28 cellular contexts compared by ENCODE assay signal in genomic region chr13:66443926-66444325, GRCh38.
"Had no signal": no experiment of that assay in that cellular context is flagged by ENCODE, and none has a peak within 500 bp of the region (broad histone marks: within the 10 kb centered on the region; RNA-seq: fewer than 3 reads in every experiment).

No MANE protein-coding gene starts in this region.

- H3K4me3 ChIP-seq: adrenal gland, body of pancreas, breast epithelium, PC-9 had no signal

- H2AFZ ChIP-seq: PC-9 had no signal

- H3K9ac ChIP-seq: KMS-11 had no signal

- ATAC-seq: activated CD8-positive, alpha-beta T cell treated with anti-CD3 and anti-CD28 coated beads, Interleukin-2, amount 10 ng/mL, durations not matched to agents 7 days and 5 days; activated naive CD4-positive, alpha-beta T cell treated with anti-CD3 and anti-CD28 coated beads, Interleukin-2, amount 50 U/mL, for 72 hours; body of pancreas; Right ventricle myocardium inferior had no signal

- H3K27me3 ChIP-seq: adrenal gland, body of pancreas, breast epithelium had no signal

- DNase-seq: activated CD4-positive, alpha-beta T cell treated with anti-CD3 and anti-CD28 coated beads, Interleukin-2, amount 10 ng/mL, durations not matched to agents 24 days and 14 days; activated CD4-positive, alpha-beta T cell treated with anti-CD3 and anti-CD28 coated beads, Interleukin-2, amount 50 U/mL, for 48 hours; activated CD8-positive, alpha-beta T cell treated with anti-CD3 and anti-CD28 coated beads, Interleukin-2, amount 10 ng/mL, durations not matched to agents 7 days and 5 days; activated gamma-delta T cell; activated naive CD4-positive, alpha-beta T cell treated with anti-CD3 and anti-CD28 coated beads for 36 hours; activated T-cell treated with anti-CD3 and anti-CD28 coated beads, Interleukin-2, amount 50 U/mL, for 24 hours; adrenal gland; body of pancreas; cerebellar nuclear complex; MM.1S; MV-4-11; NCI-H1092; NCI-H146; NCI-H187; NCI-H2029 treated with DMSO at 0.1 percent for 48 hours; NCI-H2107; NCI-H2171; NCI-H510A; NCI-H69; NK-92 treated with Interleukin-12 subunit alpha and Interleukin-12 subunit beta, amount 100 ng/mL, for 24 hours; PC-9; SIG-M5; T1000 had no signal

- H3K36me3 ChIP-seq: adrenal gland, breast epithelium had no signal

- H3K4me1 ChIP-seq: adrenal gland, body of pancreas, breast epithelium had no signal

- H3K4me2 ChIP-seq: KMS-11, PC-9 had no signal

- H3K9me3 ChIP-seq: adrenal gland, body of pancreas, breast epithelium had no signal

- H3K27ac ChIP-seq: adrenal gland, body of pancreas, breast epithelium, KMS-11, PC-9, RWPE1 had no signal
